In the genomic region with DNA sequence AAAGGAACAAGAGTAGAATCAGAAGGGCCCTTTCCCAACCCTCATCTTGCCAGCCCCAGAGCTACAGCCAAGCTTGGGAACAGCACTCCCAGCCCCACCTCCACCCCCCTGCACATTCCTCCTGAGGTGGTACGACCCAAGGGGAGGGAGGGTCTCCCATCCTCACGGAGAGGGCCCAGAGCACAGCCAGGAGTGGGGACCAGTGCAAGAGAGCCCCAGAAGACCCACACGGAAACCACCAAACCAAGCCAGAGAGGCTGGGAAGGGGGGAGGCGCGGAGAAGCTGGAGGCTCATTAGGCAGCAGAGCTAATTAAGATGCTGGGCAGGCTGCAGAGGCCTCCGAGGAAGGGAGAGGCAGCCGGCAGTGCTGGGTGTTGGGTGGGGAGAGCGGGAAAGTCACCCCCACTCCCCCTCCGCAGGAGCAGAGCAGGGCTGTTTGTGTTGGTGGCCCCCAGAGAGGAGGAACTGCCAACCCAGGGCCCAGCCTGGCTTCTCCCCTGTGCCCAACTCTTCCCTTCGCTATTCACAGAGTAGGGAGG, we compare ENCODE assay signal across 12 cellular contexts. TPM values are rescaled to one million over a fixed set of nuclear protein-coding genes. Genes with fewer than 3 reads are reported as not detected.
DNase-seq lines count a peak whose midpoint lies in the region; ATAC-seq, FAIRE-seq and TF ChIP-seq lines count a peak whose summit lies in the region.
"Had no signal": no experiment of that assay in that cellular context is flagged by ENCODE, and none has a peak within 500 bp of the region (broad histone marks: within the 10 kb centered on the region; RNA-seq: fewer than 3 reads in every experiment).

No MANE protein-coding gene starts in this region.

- H3K4me3 ChIP-seq in GM12878 (no peak overlapping the region), mesenchymal stem cell (ENCODE audit: insufficient read depth in 1 of 2, low read depth in 1 of 2, low read length in 2 of 2) (peak overlapping the region in 1 of 2 experiments; percentile 84), tibial artery (peak overlapping the region; percentile 80 to 95)

- POLR2A ChIA-PET in activated naive CD8-positive, alpha-beta T cell treated with anti-CD3 and anti-CD28 coated beads, Interleukin-2, amount 10 ng/mL, durations not matched to agents 7 days and 5 days (lab: Charles Lee): interaction anchor here (0.8 to 1.2 kb wide), 3 partner anchors 11 to 30 kb away, joined by 3 to 7 read pairs (median 3); partner anchors contain the start of gene ARL5C
- POLR2A ChIA-PET in GM12878 (lab: Charles Lee): interaction anchor here (0.5 to 2.0 kb wide), 3 partner anchors 12 to 41 kb away, joined by 3 to 9 read pairs (median 3); no protein-coding TSS in a partner anchor

- H3K4me3 Mint-ChIP-seq in activated naive CD8-positive, alpha-beta T cell treated with anti-CD3 and anti-CD28 coated beads, Interleukin-2, amount 10 ng/mL, durations not matched to agents 7 days and 5 days: peak overlapping the region; percentile 89
- H3K4me3 Mint-ChIP-seq in activated naive CD8-positive, alpha-beta T cell treated with anti-CD3 and anti-CD28 coated beads, Interleukin-2, amount 50 U/mL, for 24 hours: no peak overlapping the region

- 80% methylated on average over 10 of the region's 10 CpGs for WGBS in GM12878 (ENCODE audit: insufficient coverage, insufficient replicate concordance, low lambda C conversion rate, missing lambda C conversion rate)
- WGBS in mesenchymal stem cell: 57% methylated on average over 9 of the region's 10 CpGs

- H2BK120ac ChIP-seq in mesenchymal stem cell (ENCODE audit: low read depth, low read length): no peak overlapping the region

- peaks cover 0 to 6% of the 10 kb centered on the region in 2 experiments; a peak in 2 of 4 replicates for H3K36me3 ChIP-seq in GM12878 (ENCODE audit: control insufficient read depth in 2 of 2, insufficient read depth in 2 of 2, low read length in 1 of 2)
- peaks cover 36 to 47% of the 10 kb centered on the region in 2 experiments for H3K36me3 ChIP-seq in mesenchymal stem cell (ENCODE audit: control insufficient read depth in 1 of 2, insufficient read depth in 2 of 2, low read depth in 1 of 2, low read length in 2 of 2)
- peaks cover 32 to 49% (median 33%) of the 10 kb centered on the region in 3 donors for H3K36me3 ChIP-seq in tibial artery

- H3K4ac ChIP-seq in mesenchymal stem cell (ENCODE audit: low read depth in 1 of 2, low read length in 2 of 2): peak overlapping the region; percentile 11 to 25

- peak overlapping the region; percentile 60 to 79 for H2BK12ac ChIP-seq in mesenchymal stem cell (ENCODE audit: low read length in 2 of 2)

- SMC1A ChIA-PET in GM12878 (lab: Charles Lee; ENCODE audit: uncharacterized antibody, unreplicated experiment): interaction anchor here (0.9 to 1.2 kb wide), 3 partner anchors 9 to 30 kb away, joined by 3 read pairs; no protein-coding TSS in a partner anchor

- H3K27ac Mint-ChIP-seq in activated naive CD8-positive, alpha-beta T cell treated with anti-CD3 and anti-CD28 coated beads, Interleukin-2, amount 10 ng/mL, durations not matched to agents 7 days and 5 days: no peak overlapping the region
- no peak overlapping the region for H3K27ac Mint-ChIP-seq in activated naive CD8-positive, alpha-beta T cell treated with anti-CD3 and anti-CD28 coated beads, Interleukin-2, amount 50 U/mL, for 24 hours
- H3K27ac Mint-ChIP-seq: memory B cell had no signal

- H3K79me1 ChIP-seq in mesenchymal stem cell (replicated peaks; ENCODE audit: low read length, poor library complexity, severe bottlenecking): peaks cover 38% of the 10 kb centered on the region

- peak overlapping the region in 1 of 2 experiments; percentile 34 for H3K23ac ChIP-seq in mesenchymal stem cell (ENCODE audit: low read length in 2 of 2)

- H3K27me3 Mint-ChIP-seq in activated naive CD8-positive, alpha-beta T cell treated with anti-CD3 and anti-CD28 coated beads, Interleukin-2, amount 10 ng/mL, durations not matched to agents 7 days and 5 days: no peaks in the 10 kb centered on the region
- peaks cover 3% of the 10 kb centered on the region for H3K27me3 Mint-ChIP-seq in activated naive CD8-positive, alpha-beta T cell treated with anti-CD3 and anti-CD28 coated beads, Interleukin-2, amount 50 U/mL, for 24 hours
- H3K27me3 Mint-ChIP-seq: memory B cell had no signal

- H3K79me2 ChIP-seq in GM12878 (ENCODE audit: control insufficient read depth, insufficient read depth, low read length): peaks cover 10% of the 10 kb centered on the region

- intact Hi-C loops in GM12878 (cut with micrococcal nuclease; ENCODE audit: unreplicated experiment): no loop called here
- intact Hi-C loops in tibial artery (cut with DNase I; ENCODE audit: low total_unique reads): loop anchor here (5.0 kb wide), 1 partner anchor 37 kb away; no protein-coding TSS in a partner anchor

- H3K27ac ChIP-seq in GM12878 (ENCODE audit: control insufficient read depth, insufficient read depth) (no peak overlapping the region), mesenchymal stem cell (ENCODE audit: low read length, poor library complexity, severe bottlenecking) (no peak overlapping the region), tibial artery (peak overlapping the region; percentile 98 to 100)

- H2AFZ ChIP-seq in GM12878 (ENCODE audit: control insufficient read depth, low read depth, low read length) (no peak overlapping the region), mesenchymal stem cell (ENCODE audit: low read depth, low read length) (no peak overlapping the region)

- H3K18ac ChIP-seq in mesenchymal stem cell (ENCODE audit: low read depth in 1 of 2, low read length in 2 of 2): peak overlapping the region; percentile 37 to 40

- H3K4me2 ChIP-seq in GM12878 (ENCODE audit: control insufficient read depth, insufficient read depth) (0 out of 2 replicates have a peak overlapping the region, but pooled peaks have one; percentile 3), mesenchymal stem cell (ENCODE audit: low read length, poor library complexity, severe bottlenecking) (no peak overlapping the region)

- TF ChIP-seq CTCF in GM12878 (IDR thresholded peaks at IDR 0.05 in 2 of 3, conservative IDR thresholded peaks at IDR 0.05 in 1 of 3; ENCODE audit: control insufficient read depth in 2 of 3, extremely low read depth in 1 of 3, insufficient read depth in 1 of 3, low read depth in 3 of 3, low read length in 3 of 3): no peak
- no peak for TF ChIP-seq CTCF in tibial artery (IDR thresholded peaks at IDR 0.05)

- in situ Hi-C loops in GM12878 (cut with MboI): no loop called here

- TF ChIP-seq POLR2A in GM12878 (IDR thresholded peaks at IDR 0.05; ENCODE audit: low read depth, low read length): no peak

- no peaks in the 10 kb centered on the region for H3K9me3 ChIP-seq in GM12878 (replicated peaks; ENCODE audit: control insufficient read depth, insufficient read depth, low read length)
- H3K9me3 ChIP-seq in mesenchymal stem cell (ENCODE audit: control insufficient read depth, low read length): no peaks in the 10 kb centered on the region
- no peaks in the 10 kb centered on the region for H3K9me3 ChIP-seq in tibial artery

- H2AK5ac ChIP-seq in mesenchymal stem cell (ENCODE audit: low read length, severe bottlenecking): no peak overlapping the region

- no peak for ATAC-seq in activated naive CD8-positive, alpha-beta T cell treated with anti-CD3 and anti-CD28 coated beads, Interleukin-2, amount 10 ng/mL, durations not matched to agents 7 days and 5 days (ENCODE audit: low read depth)
- no peak for ATAC-seq in activated naive CD8-positive, alpha-beta T cell treated with anti-CD3 and anti-CD28 coated beads, Interleukin-2, amount 50 U/mL, for 24 hours
- no peak for ATAC-seq in GM12878
- no peak for ATAC-seq in HG03108 (IDR thresholded peaks at IDR 0.05; ENCODE audit: unreplicated experiment)
- ATAC-seq: CD8-positive, alpha-beta T cell had no signal

- no peaks in the 10 kb centered on the region for H4K20me1 ChIP-seq in GM12878 (ENCODE audit: control insufficient read depth, insufficient read depth)

- no TSS peak for BruUV-seq in GM12878 (replicated peaks; lab: Mats Ljungman, UMichigan)

- H3K9ac ChIP-seq in GM12878 (ENCODE audit: control insufficient read depth, insufficient read depth, low read length) (no peak overlapping the region; the same call in 1 of the 2 replicates), mesenchymal stem cell (ENCODE audit: low read length) (peak overlapping the region; percentile 74)

- RAD21 ChIA-PET in GM12878 (lab: Charles Lee; ENCODE audit: unreplicated experiment): interaction anchor here (1.0 to 1.4 kb wide), 5 partner anchors 12 to 49 kb away, joined by 3 to 6 read pairs (median 5); no protein-coding TSS in a partner anchor

- peaks cover 41% of the 10 kb centered on the region for H3K4me1 Mint-ChIP-seq in activated naive CD8-positive, alpha-beta T cell treated with anti-CD3 and anti-CD28 coated beads, Interleukin-2, amount 10 ng/mL, durations not matched to agents 7 days and 5 days
- peaks cover 31% of the 10 kb centered on the region for H3K4me1 Mint-ChIP-seq in activated naive CD8-positive, alpha-beta T cell treated with anti-CD3 and anti-CD28 coated beads, Interleukin-2, amount 50 U/mL, for 24 hours

- CTCF ChIA-PET in GM12878 (lab: Yijun Ruan, JAX): interaction anchor here (0.7 to 2.5 kb wide), 9 partner anchors 9 to 50 kb away, joined by 3 to 20 read pairs (median 7); no protein-coding TSS in a partner anchor

- peak overlapping the region; percentile 76 for H4K8ac ChIP-seq in mesenchymal stem cell (ENCODE audit: low read length)

- H2BK15ac ChIP-seq in mesenchymal stem cell (ENCODE audit: low read depth, poor library complexity, severe bottlenecking): peak overlapping the region; percentile 9

- H3K27me3 ChIP-seq in GM12878 (replicated peaks in 1 of 2; ENCODE audit: control insufficient read depth in 2 of 2, insufficient read depth in 2 of 2, low read length in 1 of 2): no peaks in the 10 kb centered on the region
- no peaks in the 10 kb centered on the region for H3K27me3 ChIP-seq in mesenchymal stem cell (ENCODE audit: control insufficient read depth in 1 of 2, insufficient read depth in 1 of 2, low read length in 2 of 2)
- no peaks in the 10 kb centered on the region for H3K27me3 ChIP-seq in tibial artery

- no peak for TF ChIP-seq EP300 in GM12878 (IDR thresholded peaks at IDR 0.05; ENCODE audit: borderline replicate concordance in 1 of 2, control insufficient read depth in 1 of 2, low read depth in 2 of 2, low read length in 2 of 2)

- H4K91ac ChIP-seq in mesenchymal stem cell (ENCODE audit: low read length): peak overlapping the region; percentile 31

- H3K14ac ChIP-seq in mesenchymal stem cell (ENCODE audit: low read length in 2 of 2): no peak overlapping the region

- H2BK5ac ChIP-seq in mesenchymal stem cell (ENCODE audit: low read depth, low read length, poor library complexity, severe bottlenecking): no peak overlapping the region

- FAIRE-seq in GM12878 (lab: Jason Lieb, UNC) (no peak), RCC 7860 (lab: Jason Lieb, UNC) (no peak)

- TF ChIP-seq RAD21 in GM12878 (IDR thresholded peaks at IDR 0.05; ENCODE audit: insufficient read depth, low read depth, low read length): no peak

- H3K4me1 ChIP-seq in GM12878 (ENCODE audit: control insufficient read depth, insufficient read depth, low read length) (peaks cover 14% of the 10 kb centered on the region), mesenchymal stem cell (ENCODE audit: control insufficient read depth, insufficient read depth, low read depth, low read length) (peaks cover 23% of the 10 kb centered on the region), tibial artery (peaks cover 0 to 54% (median 43%) of the 10 kb centered on the region in 4 donors)

- no peaks in the 10 kb centered on the region for H3K9me3 Mint-ChIP-seq in activated naive CD8-positive, alpha-beta T cell treated with anti-CD3 and anti-CD28 coated beads, Interleukin-2, amount 10 ng/mL, durations not matched to agents 7 days and 5 days
- H3K9me3 Mint-ChIP-seq in activated naive CD8-positive, alpha-beta T cell treated with anti-CD3 and anti-CD28 coated beads, Interleukin-2, amount 50 U/mL, for 24 hours: no peaks in the 10 kb centered on the region
- H3K9me3 Mint-ChIP-seq: CD8-positive, alpha-beta T cell; memory B cell had no signal

- H3K36me3 Mint-ChIP-seq in activated naive CD8-positive, alpha-beta T cell treated with anti-CD3 and anti-CD28 coated beads, Interleukin-2, amount 10 ng/mL, durations not matched to agents 7 days and 5 days: peaks cover 11% of the 10 kb centered on the region
- H3K36me3 Mint-ChIP-seq in activated naive CD8-positive, alpha-beta T cell treated with anti-CD3 and anti-CD28 coated beads, Interleukin-2, amount 50 U/mL, for 24 hours (ENCODE audit: low read depth): peaks cover 14% of the 10 kb centered on the region
- H3K36me3 Mint-ChIP-seq: memory B cell had no signal

- no peak for DNase-seq in activated naive CD8-positive, alpha-beta T cell treated with anti-CD3 and anti-CD28 coated beads, Interleukin-2, amount 10 ng/mL, durations not matched to agents 7 days and 5 days
- no peak for DNase-seq in activated naive CD8-positive, alpha-beta T cell treated with anti-CD3 and anti-CD28 coated beads, Interleukin-2, amount 50 U/mL, for 24 hours
- DNase-seq in GM12878 (ENCODE audit: low read depth, low spot score) (no peak), mesenchymal stem cell (no peak), tibial artery (peak in 1 of 2 donors; percentile 75), RCC 7860 (ENCODE audit: low spot score) (no peak), activated gamma-delta T cell (lab: John Stamatoyannopoulos, UW) (no peak)
- DNase-seq: CD8-positive, alpha-beta T cell; effector CD4-positive, alpha-beta T cell had no signal

RNA-seq across cellular contexts. Expression of gene CACNB1, which starts 2.4 kb away (rescaled TPM):
- total RNA-seq in activated naive CD8-positive, alpha-beta T cell treated with anti-CD3 and anti-CD28 coated beads, Interleukin-2, amount 10 ng/mL, durations not matched to agents 7 days and 5 days: 10 to 100 TPM; 25.9 to 27.2 TPM
- 33.2 and 35.6 TPM in 2 replicates for total RNA-seq in GM12878 (2013; cell fraction: nucleolus; rRNA removed)
- 6.2 and 8.7 TPM in 2 replicates for total RNA-seq in GM12878 (2014; rRNA removed)
- total RNA-seq in GM12878 (2014; rRNA removed; fragmentation: Illumina TruSeq; extraction: Trizol): 2.3 and 4.3 TPM in 2 replicates
- 10.1 and 15.6 TPM in 2 replicates for total RNA-seq in GM12878 (2021)
- polyA plus RNA-seq in GM12878 (2011; ENCODE audit: low read depth): 9.6 TPM
- 3.6 and 8.0 TPM in 2 replicates for polyA plus RNA-seq in GM12878 (2011; rRNA removed)
- 6.3 and 7.0 TPM in 2 replicates for polyA plus RNA-seq in GM12878 (2011; cell fraction: cytosol; rRNA removed)
- 38.2 and 38.3 TPM in 2 replicates for polyA plus RNA-seq in GM12878 (2011; cell fraction: nucleus; rRNA removed)
- polyA plus RNA-seq in GM12878 (2012): 4.2 and 4.6 TPM in 2 replicates
- 3.8 and 6.3 TPM in 2 replicates for polyA plus RNA-seq in GM12878 (2014; fragmentation: Illumina TruSeq; extraction: Trizol)
- under 1 TPM; 0.06 to 0.18 TPM for polyA plus RNA-seq in GM12878 (2014; fragmentation: Nextera tagmentation; extraction: Ambion mirVana)
- polyA plus RNA-seq in GM12878 (2014; rRNA removed): 12.6 and 14.1 TPM in 2 replicates
- polyA plus RNA-seq in GM12878 (2016; fragmentation: Nextera tagmentation; extraction: Ambion mirVana): 1 to 10 TPM; 4.7 to 6.5 TPM
- 33.6 TPM in 2 replicates for polyA minus RNA-seq in GM12878 (2011; rRNA and poly(A)+ RNA removed)
- 4.1 and 4.9 TPM in 2 replicates for polyA minus RNA-seq in GM12878 (2011; cell fraction: cytosol; rRNA and poly(A)+ RNA removed)
- 19.9 and 28.1 TPM in 2 replicates for polyA minus RNA-seq in GM12878 (2011; cell fraction: nucleus; rRNA and poly(A)+ RNA removed)
- 7.0 TPM for polyA plus RNA-seq in mesenchymal stem cell (2013, experiment 1 of 2)
- polyA plus RNA-seq in mesenchymal stem cell (2013, experiment 2 of 2): 6.3 TPM

RNA-seq across cellular contexts. Expression of gene RPL19, which starts 5.0 kb away (rescaled TPM):
- 1,000 to 10,000 TPM; 2,120 to 2,134 TPM for total RNA-seq in activated naive CD8-positive, alpha-beta T cell treated with anti-CD3 and anti-CD28 coated beads, Interleukin-2, amount 10 ng/mL, durations not matched to agents 7 days and 5 days
- 258 and 286 TPM in 2 replicates for total RNA-seq in GM12878 (2013; cell fraction: nucleolus; rRNA removed)
- total RNA-seq in GM12878 (2014; rRNA removed) (3,345 and 3,660 TPM in 2 replicates), GM12878 (2014; rRNA removed; fragmentation: Illumina TruSeq; extraction: Trizol) (4,424 and 4,557 TPM in 2 replicates), GM12878 (2021) (2,884 and 2,984 TPM in 2 replicates)
- polyA plus RNA-seq in GM12878 (2011; ENCODE audit: low read depth): 2,420 TPM
- polyA plus RNA-seq in GM12878 (2011; rRNA removed) (2,325 and 2,496 TPM in 2 replicates), GM12878 (2014; fragmentation: Illumina TruSeq; extraction: Trizol) (2,387 and 5,536 TPM in 2 replicates), GM12878 (2014; fragmentation: Nextera tagmentation; extraction: Ambion mirVana) (1,000 to 10,000 TPM; 4,826 to 5,082 TPM), GM12878 (2014; rRNA removed) (4,304 and 4,328 TPM in 2 replicates), GM12878 (2016; fragmentation: Nextera tagmentation; extraction: Ambion mirVana) (1,000 to 10,000 TPM; 1,862 to 1,965 TPM)
- 3,209 and 3,744 TPM in 2 replicates for polyA plus RNA-seq in GM12878 (2011; cell fraction: cytosol; rRNA removed)
- polyA plus RNA-seq in GM12878 (2011; cell fraction: nucleus; rRNA removed): 1,169 and 1,252 TPM in 2 replicates
- 3,096 and 4,247 TPM in 2 replicates for polyA plus RNA-seq in GM12878 (2012)
- polyA minus RNA-seq in GM12878 (2011; rRNA and poly(A)+ RNA removed): 917 and 1,360 TPM in 2 replicates
- 437 and 484 TPM in 2 replicates for polyA minus RNA-seq in GM12878 (2011; cell fraction: cytosol; rRNA and poly(A)+ RNA removed)
- 126 and 168 TPM in 2 replicates for polyA minus RNA-seq in GM12878 (2011; cell fraction: nucleus; rRNA and poly(A)+ RNA removed)
- 2,372 TPM for polyA plus RNA-seq in mesenchymal stem cell (2013, experiment 1 of 2)
- 2,320 TPM for polyA plus RNA-seq in mesenchymal stem cell (2013, experiment 2 of 2)

RNA-seq across cellular contexts. Expression of gene ARL5C, which starts 29.1 kb away (rescaled TPM):
- under 1 TPM in 1 of 2 experiments, not detected in 1; 0.11 TPM for total RNA-seq in activated naive CD8-positive, alpha-beta T cell treated with anti-CD3 and anti-CD28 coated beads, Interleukin-2, amount 10 ng/mL, durations not matched to agents 7 days and 5 days
- total RNA-seq in GM12878 (2013; cell fraction: nucleolus; rRNA removed): not detected in 2 replicates
- total RNA-seq in GM12878 (2014; rRNA removed) (not detected in 2 replicates), GM12878 (2014; rRNA removed; fragmentation: Illumina TruSeq; extraction: Trizol) (not detected in 2 replicates), GM12878 (2021) (not detected in 2 replicates)
- polyA plus RNA-seq in GM12878 (2011; ENCODE audit: low read depth): not detected
- polyA plus RNA-seq in GM12878 (2011; rRNA removed) (not detected in 2 replicates), GM12878 (2014; fragmentation: Illumina TruSeq; extraction: Trizol) (not detected in 2 replicates), GM12878 (2014; fragmentation: Nextera tagmentation; extraction: Ambion mirVana) (not detected), GM12878 (2014; rRNA removed) (not detected in 2 replicates), GM12878 (2016; fragmentation: Nextera tagmentation; extraction: Ambion mirVana) (not detected)
- polyA plus RNA-seq in GM12878 (2011; cell fraction: cytosol; rRNA removed): not detected in 2 replicates
- 0.29 TPM in 1 of 2 replicates, not detected in the other for polyA plus RNA-seq in GM12878 (2011; cell fraction: nucleus; rRNA removed)
- polyA plus RNA-seq in GM12878 (2012): 0.04 TPM in 1 of 2 replicates, not detected in the other
- not detected in 2 replicates for polyA minus RNA-seq in GM12878 (2011; rRNA and poly(A)+ RNA removed)
- polyA minus RNA-seq in GM12878 (2011; cell fraction: cytosol; rRNA and poly(A)+ RNA removed): not detected in 2 replicates
- polyA minus RNA-seq in GM12878 (2011; cell fraction: nucleus; rRNA and poly(A)+ RNA removed): not detected in 2 replicates
- polyA plus RNA-seq in mesenchymal stem cell (2013, experiment 1 of 2): not detected
- polyA plus RNA-seq in mesenchymal stem cell (2013, experiment 2 of 2): not detected
- total RNA-seq: activated CD8-positive, alpha-beta memory T cell treated with anti-CD3 and anti-CD28 coated beads for 36 hours; CD8-positive, alpha-beta T cell had no signal

RNA-seq across cellular contexts. Expression of gene STAC2, which starts 30.7 kb away (rescaled TPM):
- not detected for total RNA-seq in activated naive CD8-positive, alpha-beta T cell treated with anti-CD3 and anti-CD28 coated beads, Interleukin-2, amount 10 ng/mL, durations not matched to agents 7 days and 5 days
- not detected in 2 replicates for total RNA-seq in GM12878 (2013; cell fraction: nucleolus; rRNA removed)
- total RNA-seq in GM12878 (2014; rRNA removed): not detected in 2 replicates
- 0.04 TPM in 1 of 2 replicates, not detected in the other for total RNA-seq in GM12878 (2014; rRNA removed; fragmentation: Illumina TruSeq; extraction: Trizol)
- not detected in 2 replicates for total RNA-seq in GM12878 (2021)
- polyA plus RNA-seq in GM12878 (2011; ENCODE audit: low read depth): not detected
- not detected in 2 replicates for polyA plus RNA-seq in GM12878 (2011; rRNA removed)
- polyA plus RNA-seq in GM12878 (2011; cell fraction: cytosol; rRNA removed): not detected in 2 replicates
- polyA plus RNA-seq in GM12878 (2011; cell fraction: nucleus; rRNA removed): not detected in 2 replicates
- 0.04 TPM in 1 of 2 replicates, not detected in the other for polyA plus RNA-seq in GM12878 (2012)
- polyA plus RNA-seq in GM12878 (2014; fragmentation: Illumina TruSeq; extraction: Trizol): not detected in 2 replicates
- polyA plus RNA-seq in GM12878 (2014; fragmentation: Nextera tagmentation; extraction: Ambion mirVana): not detected
- polyA plus RNA-seq in GM12878 (2014; rRNA removed): not detected in 2 replicates
- not detected for polyA plus RNA-seq in GM12878 (2016; fragmentation: Nextera tagmentation; extraction: Ambion mirVana)
- not detected in 2 replicates for polyA minus RNA-seq in GM12878 (2011; rRNA and poly(A)+ RNA removed)
- not detected in 2 replicates for polyA minus RNA-seq in GM12878 (2011; cell fraction: cytosol; rRNA and poly(A)+ RNA removed)
- polyA minus RNA-seq in GM12878 (2011; cell fraction: nucleus; rRNA and poly(A)+ RNA removed): not detected in 2 replicates
- polyA plus RNA-seq in mesenchymal stem cell (2013, experiment 1 of 2): 0.01 TPM
- 0.01 TPM for polyA plus RNA-seq in mesenchymal stem cell (2013, experiment 2 of 2)
- total RNA-seq: activated CD8-positive, alpha-beta memory T cell treated with anti-CD3 and anti-CD28 coated beads for 36 hours had no signal

RNA-seq across cellular contexts. Expression of gene PLXDC1, which starts 43.6 kb away (rescaled TPM):
- total RNA-seq in activated naive CD8-positive, alpha-beta T cell treated with anti-CD3 and anti-CD28 coated beads, Interleukin-2, amount 10 ng/mL, durations not matched to agents 7 days and 5 days: 10 to 100 TPM in 1 of 2 experiments, 1 to 10 TPM in 1; 9.6 to 17.9 TPM
- total RNA-seq in GM12878 (2013; cell fraction: nucleolus; rRNA removed): 1.2 and 1.8 TPM in 2 replicates
- total RNA-seq in GM12878 (2014; rRNA removed) (not detected in 2 replicates), GM12878 (2014; rRNA removed; fragmentation: Illumina TruSeq; extraction: Trizol) (not detected in 2 replicates), GM12878 (2021) (not detected in 2 replicates)
- polyA plus RNA-seq in GM12878 (2011; ENCODE audit: low read depth): not detected
- polyA plus RNA-seq in GM12878 (2011; rRNA removed) (0.16 and 0.22 TPM in 2 replicates), GM12878 (2014; fragmentation: Illumina TruSeq; extraction: Trizol) (0.03 TPM in 1 of 2 replicates, not detected in the other), GM12878 (2014; fragmentation: Nextera tagmentation; extraction: Ambion mirVana) (not detected), GM12878 (2014; rRNA removed) (not detected in 2 replicates), GM12878 (2016; fragmentation: Nextera tagmentation; extraction: Ambion mirVana) (under 1 TPM in 1 of 2 experiments, not detected in 1; 0.30 TPM)
- polyA plus RNA-seq in GM12878 (2011; cell fraction: cytosol; rRNA removed): 0.04 and 0.23 TPM in 2 replicates
- polyA plus RNA-seq in GM12878 (2011; cell fraction: nucleus; rRNA removed): 0.45 and 0.63 TPM in 2 replicates
- polyA plus RNA-seq in GM12878 (2012): 0.22 and 0.28 TPM in 2 replicates
- not detected in 2 replicates for polyA minus RNA-seq in GM12878 (2011; rRNA and poly(A)+ RNA removed)
- polyA minus RNA-seq in GM12878 (2011; cell fraction: cytosol; rRNA and poly(A)+ RNA removed): not detected in 2 replicates
- not detected in 2 replicates for polyA minus RNA-seq in GM12878 (2011; cell fraction: nucleus; rRNA and poly(A)+ RNA removed)
- 1.9 TPM for polyA plus RNA-seq in mesenchymal stem cell (2013, experiment 1 of 2)
- polyA plus RNA-seq in mesenchymal stem cell (2013, experiment 2 of 2): 2.1 TPM

Comparison
In these comparisons a context has a peak if more than half of its experiments do, and no peak if none do; other contexts are left out.
1. H3K27ac ChIP-seq: peak in tibial artery (2 of 2); none in GM12878 (single experiment) and mesenchymal stem cell (single experiment).